Comparison of ENCODE assay signal across 8 cellular contexts in the genomic region with DNA sequence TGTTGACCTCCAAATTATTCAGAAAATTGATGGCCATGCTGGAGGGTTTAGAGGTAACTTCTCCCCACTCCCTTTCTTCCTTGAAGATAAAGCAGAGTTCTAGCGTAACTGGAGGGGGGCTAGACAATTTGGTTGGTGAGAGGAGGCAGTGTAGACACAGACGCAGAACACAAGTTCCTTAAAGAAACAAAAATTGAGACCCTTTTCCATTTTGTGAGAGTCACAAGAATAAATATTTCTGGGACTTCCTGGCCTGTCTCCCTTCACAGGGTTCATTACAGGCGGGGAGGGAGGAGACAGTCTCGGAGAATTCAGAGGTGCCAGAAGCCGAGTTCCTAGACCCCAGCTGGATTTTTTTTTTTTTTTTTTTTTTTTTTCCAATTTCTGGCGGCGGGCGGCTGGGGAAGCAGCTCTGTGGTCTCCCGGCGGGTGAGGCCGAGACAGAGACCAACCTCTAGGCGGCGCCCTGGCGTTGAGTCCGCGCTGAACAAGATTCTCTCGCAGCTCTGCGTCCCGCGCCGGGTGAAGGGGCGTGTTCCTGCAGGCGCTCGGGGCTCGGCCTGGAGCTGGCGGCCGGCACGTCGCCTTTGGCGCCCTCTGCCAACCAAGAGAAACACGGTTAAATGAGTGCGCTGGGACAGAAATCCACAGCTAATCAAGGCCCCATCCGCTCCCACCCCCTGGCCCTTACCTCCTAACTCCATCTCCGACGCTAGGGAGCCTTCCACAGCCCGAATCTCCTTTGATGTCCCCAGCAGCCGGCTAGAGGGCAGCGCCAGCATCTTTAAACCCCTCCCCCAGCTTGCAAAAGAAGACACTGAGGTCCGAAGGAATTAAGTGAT. TPM values are rescaled to one million over a fixed set of nuclear protein-coding genes. Genes with fewer than 3 reads are reported as not detected.
DNase-seq lines count a peak whose midpoint lies in the region; ATAC-seq and TF ChIP-seq lines count a peak whose summit lies in the region.

No MANE protein-coding gene starts in this region.

- peak; percentile 73 for TF ChIP-seq CTCF in OCI-LY3 (IDR thresholded peaks at IDR 0.05; ENCODE audit: low read depth, low read length)
- peak; percentile 57 for TF ChIP-seq CTCF in cardiac muscle cell (IDR thresholded peaks at IDR 0.05; ENCODE audit: low read depth, low read length)
- TF ChIP-seq CTCF in smooth muscle cell (IDR thresholded peaks at IDR 0.05; ENCODE audit: borderline replicate concordance, insufficient read depth, poor library complexity, severe bottlenecking): peak; percentile 68

- H3F3A ChIP-seq in smooth muscle cell (ENCODE audit: low read depth): peaks cover 41% of the 10 kb centered on the region

- H3K27ac Mint-ChIP-seq in activated T-helper 17 cell treated with anti-CD3 and anti-CD28 coated beads, Interleukin-2, amount 50 U/mL, for 72 hours: no peak overlapping the region

- H3K27me3 Mint-ChIP-seq in activated T-helper 17 cell treated with anti-CD3 and anti-CD28 coated beads, Interleukin-2, amount 50 U/mL, for 72 hours: peaks cover 72% of the 10 kb centered on the region

- H3K9me3 Mint-ChIP-seq in activated T-helper 17 cell treated with anti-CD3 and anti-CD28 coated beads, Interleukin-2, amount 50 U/mL, for 72 hours: no peaks in the 10 kb centered on the region

- H2AFZ ChIP-seq in OCI-LY3 (ENCODE audit: low read depth, low read length): peak overlapping the region; percentile 95
- H2AFZ ChIP-seq in smooth muscle cell (ENCODE audit: low read depth): no peak overlapping the region

- H3K36me3 ChIP-seq in OCI-LY3 (replicated peaks; ENCODE audit: low read depth, low read length) (no peaks in the 10 kb centered on the region), cardiac muscle cell (no peaks in the 10 kb centered on the region), smooth muscle cell (ENCODE audit: low read depth) (no peaks in the 10 kb centered on the region)

- H4K20me1 ChIP-seq in OCI-LY3 (ENCODE audit: insufficient read depth, low read length): no peaks in the 10 kb centered on the region
- H4K20me1 ChIP-seq in smooth muscle cell (ENCODE audit: low read depth): peaks cover 23% of the 10 kb centered on the region

- no peaks in the 10 kb centered on the region for H3K36me3 Mint-ChIP-seq in activated T-helper 17 cell treated with anti-CD3 and anti-CD28 coated beads, Interleukin-2, amount 50 U/mL, for 72 hours (ENCODE audit: low read depth)

- H3K4me3 Mint-ChIP-seq in activated T-helper 17 cell treated with anti-CD3 and anti-CD28 coated beads, Interleukin-2, amount 50 U/mL, for 72 hours: peak overlapping the region; percentile 52

- H3K79me2 ChIP-seq in OCI-LY3 (ENCODE audit: low read length) (no peaks in the 10 kb centered on the region), smooth muscle cell (ENCODE audit: low read depth) (peaks cover 42% of the 10 kb centered on the region)

- H3K27me3 ChIP-seq in OCI-LY3 (ENCODE audit: low read depth, low read length): peaks cover 23% of the 10 kb centered on the region
- H3K27me3 ChIP-seq in cardiac muscle cell: peaks cover 100% of the 10 kb centered on the region
- H3K27me3 ChIP-seq in smooth muscle cell (ENCODE audit: low read depth): peaks cover 25% of the 10 kb centered on the region

- ATAC-seq in HG02798 (IDR thresholded peaks at IDR 0.05; ENCODE audit: poor library complexity, unreplicated experiment): peak; percentile 58
- ATAC-seq in activated T-helper 17 cell treated with anti-CD3 and anti-CD28 coated beads, Interleukin-2, amount 50 U/mL, for 72 hours (replicated peaks): peak; percentile 79

- H3K4me1 Mint-ChIP-seq in activated T-helper 17 cell treated with anti-CD3 and anti-CD28 coated beads, Interleukin-2, amount 50 U/mL, for 72 hours: peaks cover 2% of the 10 kb centered on the region

- H3K9ac ChIP-seq in OCI-LY3 (ENCODE audit: low read length): peak overlapping the region; percentile 48
- peak overlapping the region; percentile 59 for H3K9ac ChIP-seq in smooth muscle cell (ENCODE audit: low read depth)

- H3K4me1 ChIP-seq in OCI-LY3 (ENCODE audit: low read length) (peaks cover 39% of the 10 kb centered on the region), cardiac muscle cell (ENCODE audit: low read depth) (no peaks in the 10 kb centered on the region), smooth muscle cell (ENCODE audit: low read depth) (no peaks in the 10 kb centered on the region)

- peak overlapping the region; percentile 67 for H3K4me3 ChIP-seq in OCI-LY3 (ENCODE audit: low read length)
- H3K4me3 ChIP-seq in cardiac muscle cell: no peak overlapping the region
- H3K4me3 ChIP-seq in smooth muscle cell: no peak overlapping the region

- 11% methylated on average over 24 of the region's 39 CpGs for WGBS in smooth muscle cell (ENCODE audit: low lambda C conversion rate)

- DNase-seq in COLO668 (lab: John Stamatoyannopoulos, UW; ENCODE audit: unreplicated experiment): peak; percentile 74
- DNase-seq in cardiac muscle cell (ENCODE audit: low read depth in 1 of 2, low spot score in 1 of 2): peak; percentile 66 to 93
- peak; percentile 81 for DNase-seq in smooth muscle cell (lab: John Stamatoyannopoulos, UW; ENCODE audit: unreplicated experiment)
- DNase-seq in middle frontal gyrus (ENCODE audit: extremely low spot score, low spot score): no peak
- no peak for DNase-seq in dedifferentiated amniotic fluid mesenchymal stem cell (ENCODE audit: extremely low spot score)

- no peaks in the 10 kb centered on the region for H3K9me3 ChIP-seq in OCI-LY3 (ENCODE audit: insufficient read depth, low read length)
- H3K9me3 ChIP-seq in cardiac muscle cell (ENCODE audit: low read depth): no peaks in the 10 kb centered on the region
- H3K9me3 ChIP-seq in smooth muscle cell (replicated peaks; ENCODE audit: low read depth): no peaks in the 10 kb centered on the region

- H3K4me2 ChIP-seq in OCI-LY3 (ENCODE audit: low read length) (peak overlapping the region; percentile 93), smooth muscle cell (peak overlapping the region; percentile 74)

- H3K27ac ChIP-seq in OCI-LY3 (ENCODE audit: low read length): no peak overlapping the region
- no peak overlapping the region for H3K27ac ChIP-seq in cardiac muscle cell
- peak overlapping the region; percentile 95 for H3K27ac ChIP-seq in smooth muscle cell (ENCODE audit: low read depth)

RNA-seq across cellular contexts. Expression of gene HOXB9, which starts 10.2 kb away (rescaled TPM):
- under 1 TPM; 0.40 to 0.58 TPM for total RNA-seq in activated T-helper 17 cell treated with anti-CD3 and anti-CD28 coated beads, Interleukin-2, amount 50 U/mL, for 72 hours
- not detected in 2 replicates for total RNA-seq in cardiac muscle cell
- polyA plus RNA-seq in cardiac muscle cell: not detected in 2 replicates
- total RNA-seq in smooth muscle cell: 24.3 and 25.8 TPM in 2 replicates
- 6.9 and 13.8 TPM in 2 replicates for polyA plus RNA-seq in smooth muscle cell

RNA-seq across cellular contexts. Expression of gene HOXB8, which starts 21.3 kb away (rescaled TPM):
- total RNA-seq in activated T-helper 17 cell treated with anti-CD3 and anti-CD28 coated beads, Interleukin-2, amount 50 U/mL, for 72 hours: not detected
- not detected in 2 replicates for total RNA-seq in cardiac muscle cell
- not detected in 2 replicates for polyA plus RNA-seq in cardiac muscle cell
- 2.0 and 3.8 TPM in 2 replicates for total RNA-seq in smooth muscle cell
- 0.15 and 0.94 TPM in 2 replicates for polyA plus RNA-seq in smooth muscle cell

RNA-seq across cellular contexts. Expression of gene HOXB7, which starts 25.6 kb away (rescaled TPM):
- total RNA-seq in activated T-helper 17 cell treated with anti-CD3 and anti-CD28 coated beads, Interleukin-2, amount 50 U/mL, for 72 hours: under 1 TPM in 1 of 2 donors, not detected in 1; 0.95 TPM
- not detected in 2 replicates for total RNA-seq in cardiac muscle cell
- 0.81 TPM in 1 of 2 replicates, not detected in the other for polyA plus RNA-seq in cardiac muscle cell
- total RNA-seq in smooth muscle cell: 13.7 and 16.1 TPM in 2 replicates
- polyA plus RNA-seq in smooth muscle cell: 29.7 and 33.4 TPM in 2 replicates

RNA-seq across cellular contexts. Expression of gene HOXB6, which starts 31.6 kb away (rescaled TPM):
- total RNA-seq in activated T-helper 17 cell treated with anti-CD3 and anti-CD28 coated beads, Interleukin-2, amount 50 U/mL, for 72 hours: under 1 TPM; 0.37 to 0.39 TPM
- 0.12 TPM in 1 of 2 replicates, not detected in the other for total RNA-seq in cardiac muscle cell
- polyA plus RNA-seq in cardiac muscle cell: not detected in 2 replicates
- total RNA-seq in smooth muscle cell: 6.3 and 7.2 TPM in 2 replicates
- polyA plus RNA-seq in smooth muscle cell: 9.3 and 10.3 TPM in 2 replicates

RNA-seq across cellular contexts. Expression of gene HOXB5, which starts 42.8 kb away (rescaled TPM):
- not detected for total RNA-seq in activated T-helper 17 cell treated with anti-CD3 and anti-CD28 coated beads, Interleukin-2, amount 50 U/mL, for 72 hours
- total RNA-seq in cardiac muscle cell (0.24 TPM in 1 of 2 replicates, not detected in the other), smooth muscle cell (0.49 and 0.94 TPM in 2 replicates)
- polyA plus RNA-seq in cardiac muscle cell (0.46 and 1.9 TPM in 2 replicates), smooth muscle cell (1.4 and 1.8 TPM in 2 replicates)

Comparison
In these comparisons a context has a peak if more than half of its experiments do, and no peak if none do; other contexts are left out.
1. DNase-seq: peak in COLO668 (single experiment), cardiac muscle cell (2 of 2) and smooth muscle cell (single experiment); none in middle frontal gyrus (single experiment) and dedifferentiated amniotic fluid mesenchymal stem cell (single experiment).
2. RNA of gene HOXB9, which starts 10.2 kb away (total RNA-seq): 24.3 to 25.8 TPM in smooth muscle cell; 0.40 to 0.58 TPM in activated T-helper 17 cell treated with anti-CD3 and anti-CD28 coated beads, Interleukin-2, amount 50 U/mL, for 72 hours and not detected in cardiac muscle cell; every median in the first group is over 10 times any median in the second.
3. Peak in every context shown above with its lines, with median percentiles within 50 percentile points of each other: CTCF ChIP-seq.